1 cellular context compared by ENCODE assay signal in the genomic region with DNA sequence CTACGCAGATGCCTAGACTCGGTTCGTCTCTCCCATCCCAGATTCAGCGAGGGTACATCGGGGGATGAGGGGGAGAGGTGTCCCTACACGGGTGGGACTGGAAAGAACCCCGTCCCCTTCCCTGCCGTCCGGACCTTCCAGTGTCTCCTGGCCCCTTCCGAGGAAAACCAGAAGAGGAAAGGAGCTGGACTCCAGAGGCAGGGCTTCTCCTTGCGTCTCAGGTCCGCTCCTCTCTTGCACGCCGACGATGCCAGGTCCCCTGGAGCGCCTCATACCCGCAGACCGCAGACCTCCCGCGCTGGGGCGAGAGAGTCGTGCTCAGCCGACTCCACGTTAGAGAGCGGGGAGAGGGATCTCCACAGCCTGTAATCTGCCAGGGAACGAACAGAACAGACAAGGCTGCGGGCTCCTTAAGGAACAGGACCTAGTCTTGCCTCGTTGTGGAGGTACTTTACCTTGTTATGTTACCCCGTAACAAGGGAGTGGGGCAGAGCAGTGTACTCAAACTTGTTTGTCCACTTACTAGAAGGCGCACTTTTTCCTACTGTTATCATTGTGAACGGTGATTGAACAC.
TF ChIP-seq lines count a peak whose summit lies in the region.

No MANE protein-coding gene starts in this region.

TF ChIP-seq in K562, 482 proteins besides CTCF, POLR2A, EP300 and RAD21 (continued from another document and continues in another):
- TF ChIP-seq, protein P1, sequence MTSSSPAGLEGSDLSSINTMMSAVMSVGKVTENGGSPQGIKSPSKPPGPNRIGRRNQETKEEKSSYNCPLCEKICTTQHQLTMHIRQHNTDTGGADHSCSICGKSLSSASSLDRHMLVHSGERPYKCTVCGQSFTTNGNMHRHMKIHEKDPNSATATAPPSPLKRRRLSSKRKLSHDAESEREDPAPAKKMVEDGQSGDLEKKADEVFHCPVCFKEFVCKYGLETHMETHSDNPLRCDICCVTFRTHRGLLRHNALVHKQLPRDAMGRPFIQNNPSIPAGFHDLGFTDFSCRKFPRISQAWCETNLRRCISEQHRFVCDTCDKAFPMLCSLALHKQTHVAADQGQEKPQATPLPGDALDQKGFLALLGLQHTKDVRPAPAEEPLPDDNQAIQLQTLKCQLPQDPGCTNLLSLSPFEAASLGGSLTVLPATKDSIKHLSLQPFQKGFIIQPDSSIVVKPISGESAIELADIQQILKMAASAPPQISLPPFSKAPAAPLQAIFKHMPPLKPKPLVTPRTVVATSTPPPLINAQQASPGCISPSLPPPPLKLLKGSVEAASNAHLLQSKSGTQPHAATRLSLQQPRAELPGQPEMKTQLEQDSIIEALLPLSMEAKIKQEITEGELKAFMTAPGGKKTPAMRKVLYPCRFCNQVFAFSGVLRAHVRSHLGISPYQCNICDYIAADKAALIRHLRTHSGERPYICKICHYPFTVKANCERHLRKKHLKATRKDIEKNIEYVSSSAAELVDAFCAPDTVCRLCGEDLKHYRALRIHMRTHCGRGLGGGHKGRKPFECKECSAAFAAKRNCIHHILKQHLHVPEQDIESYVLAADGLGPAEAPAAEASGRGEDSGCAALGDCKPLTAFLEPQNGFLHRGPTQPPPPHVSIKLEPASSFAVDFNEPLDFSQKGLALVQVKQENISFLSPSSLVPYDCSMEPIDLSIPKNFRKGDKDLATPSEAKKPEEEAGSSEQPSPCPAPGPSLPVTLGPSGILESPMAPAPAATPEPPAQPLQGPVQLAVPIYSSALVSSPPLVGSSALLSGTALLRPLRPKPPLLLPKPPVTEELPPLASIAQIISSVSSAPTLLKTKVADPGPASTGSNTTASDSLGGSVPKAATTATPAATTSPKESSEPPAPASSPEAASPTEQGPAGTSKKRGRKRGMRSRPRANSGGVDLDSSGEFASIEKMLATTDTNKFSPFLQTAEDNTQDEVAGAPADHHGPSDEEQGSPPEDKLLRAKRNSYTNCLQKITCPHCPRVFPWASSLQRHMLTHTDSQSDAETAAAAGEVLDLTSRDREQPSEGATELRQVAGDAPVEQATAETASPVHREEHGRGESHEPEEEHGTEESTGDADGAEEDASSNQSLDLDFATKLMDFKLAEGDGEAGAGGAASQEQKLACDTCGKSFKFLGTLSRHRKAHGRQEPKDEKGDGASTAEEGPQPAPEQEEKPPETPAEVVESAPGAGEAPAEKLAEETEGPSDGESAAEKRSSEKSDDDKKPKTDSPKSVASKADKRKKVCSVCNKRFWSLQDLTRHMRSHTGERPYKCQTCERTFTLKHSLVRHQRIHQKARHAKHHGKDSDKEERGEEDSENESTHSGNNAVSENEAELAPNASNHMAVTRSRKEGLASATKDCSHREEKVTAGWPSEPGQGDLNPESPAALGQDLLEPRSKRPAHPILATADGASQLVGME (CRISPR knock-in tag; IDR thresholded peaks at IDR 0.05) = peak; percentile 93
- peak in 1 of 2 experiments; percentile 56; a peak in 1 of 3 replicates for TF ChIP-seq CBX3 (IDR thresholded peaks at IDR 0.05; ENCODE audit: borderline replicate concordance in 1 of 2, low read length in 2 of 2)
- TF ChIP-seq ARNT (IDR thresholded peaks at IDR 0.05) = 0 out of 4 replicates have a peak, but pooled peaks of 1 of the 2 experiments have one; percentile 40
- no peak for TF ChIP-seq TBP (optimal IDR thresholded peaks at IDR 0.05; ENCODE audit: low read depth, low read length)
- peak; percentile 73; the same call in 1 of the 2 replicates for TF ChIP-seq XRCC5 (IDR thresholded peaks at IDR 0.05; ENCODE audit: low read depth, low read length)
- TF ChIP-seq FOXP1 (CRISPR knock-in tag; IDR thresholded peaks at IDR 0.05) = peak; percentile 62; the same call in 1 of the 2 replicates
- TF ChIP-seq POLR2AphosphoS2 (IDR thresholded peaks at IDR 0.05; ENCODE audit: low read length) = no peak
- TF ChIP-seq ARID4B (CRISPR knock-in tag; IDR thresholded peaks at IDR 0.05) = no peak
- TF ChIP-seq, protein P2, sequence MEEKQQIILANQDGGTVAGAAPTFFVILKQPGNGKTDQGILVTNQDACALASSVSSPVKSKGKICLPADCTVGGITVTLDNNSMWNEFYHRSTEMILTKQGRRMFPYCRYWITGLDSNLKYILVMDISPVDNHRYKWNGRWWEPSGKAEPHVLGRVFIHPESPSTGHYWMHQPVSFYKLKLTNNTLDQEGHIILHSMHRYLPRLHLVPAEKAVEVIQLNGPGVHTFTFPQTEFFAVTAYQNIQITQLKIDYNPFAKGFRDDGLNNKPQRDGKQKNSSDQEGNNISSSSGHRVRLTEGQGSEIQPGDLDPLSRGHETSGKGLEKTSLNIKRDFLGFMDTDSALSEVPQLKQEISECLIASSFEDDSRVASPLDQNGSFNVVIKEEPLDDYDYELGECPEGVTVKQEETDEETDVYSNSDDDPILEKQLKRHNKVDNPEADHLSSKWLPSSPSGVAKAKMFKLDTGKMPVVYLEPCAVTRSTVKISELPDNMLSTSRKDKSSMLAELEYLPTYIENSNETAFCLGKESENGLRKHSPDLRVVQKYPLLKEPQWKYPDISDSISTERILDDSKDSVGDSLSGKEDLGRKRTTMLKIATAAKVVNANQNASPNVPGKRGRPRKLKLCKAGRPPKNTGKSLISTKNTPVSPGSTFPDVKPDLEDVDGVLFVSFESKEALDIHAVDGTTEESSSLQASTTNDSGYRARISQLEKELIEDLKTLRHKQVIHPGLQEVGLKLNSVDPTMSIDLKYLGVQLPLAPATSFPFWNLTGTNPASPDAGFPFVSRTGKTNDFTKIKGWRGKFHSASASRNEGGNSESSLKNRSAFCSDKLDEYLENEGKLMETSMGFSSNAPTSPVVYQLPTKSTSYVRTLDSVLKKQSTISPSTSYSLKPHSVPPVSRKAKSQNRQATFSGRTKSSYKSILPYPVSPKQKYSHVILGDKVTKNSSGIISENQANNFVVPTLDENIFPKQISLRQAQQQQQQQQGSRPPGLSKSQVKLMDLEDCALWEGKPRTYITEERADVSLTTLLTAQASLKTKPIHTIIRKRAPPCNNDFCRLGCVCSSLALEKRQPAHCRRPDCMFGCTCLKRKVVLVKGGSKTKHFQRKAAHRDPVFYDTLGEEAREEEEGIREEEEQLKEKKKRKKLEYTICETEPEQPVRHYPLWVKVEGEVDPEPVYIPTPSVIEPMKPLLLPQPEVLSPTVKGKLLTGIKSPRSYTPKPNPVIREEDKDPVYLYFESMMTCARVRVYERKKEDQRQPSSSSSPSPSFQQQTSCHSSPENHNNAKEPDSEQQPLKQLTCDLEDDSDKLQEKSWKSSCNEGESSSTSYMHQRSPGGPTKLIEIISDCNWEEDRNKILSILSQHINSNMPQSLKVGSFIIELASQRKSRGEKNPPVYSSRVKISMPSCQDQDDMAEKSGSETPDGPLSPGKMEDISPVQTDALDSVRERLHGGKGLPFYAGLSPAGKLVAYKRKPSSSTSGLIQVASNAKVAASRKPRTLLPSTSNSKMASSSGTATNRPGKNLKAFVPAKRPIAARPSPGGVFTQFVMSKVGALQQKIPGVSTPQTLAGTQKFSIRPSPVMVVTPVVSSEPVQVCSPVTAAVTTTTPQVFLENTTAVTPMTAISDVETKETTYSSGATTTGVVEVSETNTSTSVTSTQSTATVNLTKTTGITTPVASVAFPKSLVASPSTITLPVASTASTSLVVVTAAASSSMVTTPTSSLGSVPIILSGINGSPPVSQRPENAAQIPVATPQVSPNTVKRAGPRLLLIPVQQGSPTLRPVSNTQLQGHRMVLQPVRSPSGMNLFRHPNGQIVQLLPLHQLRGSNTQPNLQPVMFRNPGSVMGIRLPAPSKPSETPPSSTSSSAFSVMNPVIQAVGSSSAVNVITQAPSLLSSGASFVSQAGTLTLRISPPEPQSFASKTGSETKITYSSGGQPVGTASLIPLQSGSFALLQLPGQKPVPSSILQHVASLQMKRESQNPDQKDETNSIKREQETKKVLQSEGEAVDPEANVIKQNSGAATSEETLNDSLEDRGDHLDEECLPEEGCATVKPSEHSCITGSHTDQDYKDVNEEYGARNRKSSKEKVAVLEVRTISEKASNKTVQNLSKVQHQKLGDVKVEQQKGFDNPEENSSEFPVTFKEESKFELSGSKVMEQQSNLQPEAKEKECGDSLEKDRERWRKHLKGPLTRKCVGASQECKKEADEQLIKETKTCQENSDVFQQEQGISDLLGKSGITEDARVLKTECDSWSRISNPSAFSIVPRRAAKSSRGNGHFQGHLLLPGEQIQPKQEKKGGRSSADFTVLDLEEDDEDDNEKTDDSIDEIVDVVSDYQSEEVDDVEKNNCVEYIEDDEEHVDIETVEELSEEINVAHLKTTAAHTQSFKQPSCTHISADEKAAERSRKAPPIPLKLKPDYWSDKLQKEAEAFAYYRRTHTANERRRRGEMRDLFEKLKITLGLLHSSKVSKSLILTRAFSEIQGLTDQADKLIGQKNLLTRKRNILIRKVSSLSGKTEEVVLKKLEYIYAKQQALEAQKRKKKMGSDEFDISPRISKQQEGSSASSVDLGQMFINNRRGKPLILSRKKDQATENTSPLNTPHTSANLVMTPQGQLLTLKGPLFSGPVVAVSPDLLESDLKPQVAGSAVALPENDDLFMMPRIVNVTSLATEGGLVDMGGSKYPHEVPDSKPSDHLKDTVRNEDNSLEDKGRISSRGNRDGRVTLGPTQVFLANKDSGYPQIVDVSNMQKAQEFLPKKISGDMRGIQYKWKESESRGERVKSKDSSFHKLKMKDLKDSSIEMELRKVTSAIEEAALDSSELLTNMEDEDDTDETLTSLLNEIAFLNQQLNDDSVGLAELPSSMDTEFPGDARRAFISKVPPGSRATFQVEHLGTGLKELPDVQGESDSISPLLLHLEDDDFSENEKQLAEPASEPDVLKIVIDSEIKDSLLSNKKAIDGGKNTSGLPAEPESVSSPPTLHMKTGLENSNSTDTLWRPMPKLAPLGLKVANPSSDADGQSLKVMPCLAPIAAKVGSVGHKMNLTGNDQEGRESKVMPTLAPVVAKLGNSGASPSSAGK (IDR thresholded peaks at IDR 0.05) = no peak
- no peak for TF ChIP-seq SAP30 (IDR thresholded peaks at IDR 0.05; ENCODE audit: borderline replicate concordance, insufficient read depth, low read depth, low read length, poor library complexity, severe bottlenecking)
